Comparison of ENCODE assay signal across 8 cellular contexts in genomic region chr13:91946498-91947070, GRCh38.
DNase-seq lines count a peak whose midpoint lies in the region; ATAC-seq and TF ChIP-seq lines count a peak whose summit lies in the region.

No MANE protein-coding gene starts in this region.

- ATAC-seq in HG03025 (IDR thresholded peaks at IDR 0.05; ENCODE audit: low FRiP score, unreplicated experiment) (no peak), GM19035 (IDR thresholded peaks at IDR 0.05; ENCODE audit: unreplicated experiment) (no peak)

- no peak overlapping the region for H3K27ac ChIP-seq in brain microvascular endothelial cell

- in situ Hi-C loops in brain microvascular endothelial cell (cut with HindIII; ENCODE audit: low pct_ligation_motif_present, low sequenced_read_pairs), result no loop called here

- H3K27me3 ChIP-seq in brain microvascular endothelial cell (replicated peaks), result no peaks in the 10 kb centered on the region

- H3K4me3 ChIP-seq in brain microvascular endothelial cell (ENCODE audit: low read depth, low read length), result no peak overlapping the region

- TF ChIP-seq CTCF in brain microvascular endothelial cell (IDR thresholded peaks at IDR 0.05; ENCODE audit: low read depth, low read length, missing control alignments), result peak; percentile 72

- DNase-seq in DMS79 treated with DMSO at 0.1 percent for 48 hours (lab: John Stamatoyannopoulos, UW) (peak; percentile 13), DMS79 (lab: John Stamatoyannopoulos, UW) (no peak), NCI-H2029 treated with DMSO at 0.1 percent for 48 hours (lab: John Stamatoyannopoulos, UW) (peak; percentile 42), brain microvascular endothelial cell (no peak), putamen (ENCODE audit: low spot score) (peak; percentile 23), middle frontal gyrus (ENCODE audit: extremely low spot score, low spot score) (no peak)

- H3K36me3 ChIP-seq in brain microvascular endothelial cell (replicated peaks), result no peaks in the 10 kb centered on the region

Comparison
In these comparisons a context has a peak if more than half of its experiments do, and no peak if none do; other contexts are left out.
1. DNase-seq: peak in DMS79 treated with DMSO at 0.1 percent for 48 hours (single experiment), NCI-H2029 treated with DMSO at 0.1 percent for 48 hours (single experiment) and putamen (single experiment); none in DMS79 (single experiment), brain microvascular endothelial cell (single experiment) and middle frontal gyrus (single experiment).